ENCODE assay signal across 1 cellular context in genomic region chr7:28865494-28866257, GRCh38.
TF ChIP-seq lines count a peak whose summit lies in the region.

No MANE protein-coding gene starts in this region.

TF ChIP-seq in HEK293, 187 proteins besides CTCF, POLR2A, EP300 and RAD21 (continued from another document):
- TF ChIP-seq ZSCAN5A (tag by site-specific recombination; IDR thresholded peaks at IDR 0.05) (no peak), ZNF558 (tag by site-specific recombination; IDR thresholded peaks at IDR 0.05) (no peak), FEZF1 (tag by site-specific recombination; IDR thresholded peaks at IDR 0.05) (peak; percentile 35; the same call in 1 of the 2 replicates), ZNF561 (tag by site-specific recombination; IDR thresholded peaks at IDR 0.05; ENCODE audit: borderline replicate concordance) (no peak), ZNF112 (tag by site-specific recombination; IDR thresholded peaks at IDR 0.05) (no peak), ATF2 (tag by site-specific recombination; IDR thresholded peaks at IDR 0.05; ENCODE audit: low read depth) (no peak), INSM2 (tag by site-specific recombination; IDR thresholded peaks at IDR 0.05) (0 out of 2 replicates have a peak, but pooled peaks have one; percentile 28), HOXD13 (CRISPR knock-in tag; IDR thresholded peaks at IDR 0.05; ENCODE audit: borderline replicate concordance) (peak; percentile 40; the same call in 1 of the 2 replicates)
